1 cellular context compared by ENCODE assay signal in the genomic region with DNA sequence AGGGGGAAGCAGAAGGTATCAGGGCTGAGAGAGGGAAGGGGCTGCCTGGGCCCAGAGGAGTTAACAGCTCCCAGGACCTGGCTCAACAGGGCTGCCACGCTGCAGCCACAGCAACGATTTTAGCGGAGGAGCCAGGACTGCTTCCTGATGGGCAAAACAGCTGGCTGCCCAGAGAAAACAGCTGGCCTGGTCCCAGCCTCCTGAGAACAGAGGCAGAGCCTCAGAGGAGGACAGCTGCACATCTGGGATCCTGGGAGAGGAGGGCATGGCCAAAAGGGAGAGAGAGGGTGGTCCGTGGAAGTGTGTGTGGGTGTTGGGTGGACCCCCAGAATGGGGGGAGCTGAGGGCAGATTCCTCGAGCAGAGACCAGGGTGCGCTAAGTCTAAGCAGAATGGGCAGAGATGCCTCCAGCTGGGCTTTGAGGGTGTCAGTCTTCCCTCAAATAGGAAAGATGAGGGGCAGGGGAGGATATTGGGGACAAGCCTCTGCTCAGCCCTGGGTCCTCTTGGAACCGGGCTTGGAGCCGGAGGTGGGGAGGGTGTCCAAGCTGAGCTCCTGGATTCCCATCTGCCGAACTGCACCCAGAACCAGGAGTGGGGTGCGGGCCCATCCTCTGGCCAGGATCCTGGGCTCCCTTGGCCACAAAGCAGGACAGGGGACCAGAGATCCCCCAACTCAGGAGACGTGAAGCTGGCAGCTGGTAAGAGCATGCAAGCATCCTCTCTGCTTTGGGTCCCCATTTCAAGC.
TF ChIP-seq lines count a peak whose summit lies in the region.

No MANE protein-coding gene starts in this region.

TF ChIP-seq in HEK293T, 16 proteins besides CTCF, POLR2A, EP300 and RAD21:
- TF ChIP-seq NFRKB (IDR thresholded peaks at IDR 0.05) (no peak), BHLHE40 (IDR thresholded peaks at IDR 0.05; ENCODE audit: borderline replicate concordance) (no peak), FOXA1 (IDR thresholded peaks at IDR 0.05) (no peak), ARNT (IDR thresholded peaks at IDR 0.05) (no peak), FOXK2 (IDR thresholded peaks at IDR 0.05) (no peak)
